ENCODE assay signal across 40 cellular contexts in genomic region chr12:66644151-66644550, GRCh38. TPM values are rescaled to one million over a fixed set of nuclear protein-coding genes. Genes with fewer than 3 reads are reported as not detected.
"Had no signal": no experiment of that assay in that cellular context is flagged by ENCODE, and none has a peak within 500 bp of the region (broad histone marks: within the 10 kb centered on the region; RNA-seq: fewer than 3 reads in every experiment).

No MANE protein-coding gene starts in this region.

- H3K4me3 ChIP-seq: adrenal gland, ascending aorta, body of pancreas, breast epithelium, cardiac muscle cell had no signal

- H3K27ac ChIP-seq: adrenal gland, ascending aorta, body of pancreas, brain microvascular endothelial cell, breast epithelium, cardiac muscle cell had no signal

- H3K4me3 Mint-ChIP-seq: activated naive CD4-positive, alpha-beta T cell treated with anti-CD3 and anti-CD28 coated beads for 36 hours; activated naive CD4-positive, alpha-beta T cell treated with anti-CD3 and anti-CD28 coated beads, Interleukin-2, amount 10 ng/mL, durations not matched to agents 7 days and 5 days; activated naive CD4-positive, alpha-beta T cell treated with anti-CD3 and anti-CD28 coated beads, Interleukin-2, amount 50 U/mL, for 24 hours; activated naive CD8-positive, alpha-beta T cell; activated naive CD8-positive, alpha-beta T cell treated with anti-CD3 and anti-CD28 coated beads for 36 hours; activated naive CD8-positive, alpha-beta T cell treated with anti-CD3 and anti-CD28 coated beads, Interleukin-2, amount 10 ng/mL, durations not matched to agents 7 days and 5 days; activated naive CD8-positive, alpha-beta T cell treated with anti-CD3 and anti-CD28 coated beads, Interleukin-2, amount 50 U/mL, for 24 hours; activated T-cell treated with anti-CD3 and anti-CD28 coated beads, Interleukin-2, amount 50 U/mL, for 24 hours; activated T-cell treated with anti-CD3 and anti-CD28 coated beads, Interleukin-2, amount 50 U/mL, for 4 hours; activated T-cell treated with anti-CD3 and anti-CD28 coated beads, Interleukin-2, amount 50 U/mL, for 72 hours; activated T-helper 1 cell treated with anti-CD3 and anti-CD28 coated beads, Interleukin-12 subunit alpha, Interleukin-12 subunit beta, Interleukin-2, Interleukin-4 antibody, amounts not matched to agents 30 ng/mL and 10 ng/mL and 1 ng/mL, durations not matched to agents 14 hours and 24 hours and 36 hours; activated T-helper 17 cell treated with anti-CD3 and anti-CD28 coated beads, Interleukin-2, amount 50 U/mL, for 72 hours; brain; central memory CD8-positive, alpha-beta T cell had no signal

- H3K4me1 ChIP-seq: adrenal gland, ascending aorta, body of pancreas, breast epithelium had no signal

- H3K27me3 ChIP-seq: adrenal gland, ascending aorta, body of pancreas, brain microvascular endothelial cell, breast epithelium, cardiac muscle cell had no signal

- H3K27ac Mint-ChIP-seq: activated naive CD4-positive, alpha-beta T cell treated with anti-CD3 and anti-CD28 coated beads for 36 hours; activated naive CD4-positive, alpha-beta T cell treated with anti-CD3 and anti-CD28 coated beads, Interleukin-2, amount 10 ng/mL, durations not matched to agents 7 days and 5 days; activated naive CD4-positive, alpha-beta T cell treated with anti-CD3 and anti-CD28 coated beads, Interleukin-2, amount 50 U/mL, for 24 hours; activated naive CD4-positive, alpha-beta T cell treated with anti-CD3 and anti-CD28 coated beads, Interleukin-2, amount 50 U/mL, for 72 hours; activated naive CD8-positive, alpha-beta T cell; activated naive CD8-positive, alpha-beta T cell treated with anti-CD3 and anti-CD28 coated beads for 36 hours; activated naive CD8-positive, alpha-beta T cell treated with anti-CD3 and anti-CD28 coated beads, Interleukin-2, amount 10 ng/mL, durations not matched to agents 7 days and 5 days; activated naive CD8-positive, alpha-beta T cell treated with anti-CD3 and anti-CD28 coated beads, Interleukin-2, amount 50 U/mL, for 24 hours; activated T-cell treated with anti-CD3 and anti-CD28 coated beads, Interleukin-2, amount 50 U/mL, for 24 hours; activated T-cell treated with anti-CD3 and anti-CD28 coated beads, Interleukin-2, amount 50 U/mL, for 72 hours; activated T-helper 1 cell treated with anti-CD3 and anti-CD28 coated beads, Interleukin-12 subunit alpha, Interleukin-12 subunit beta, Interleukin-2, Interleukin-4 antibody, amounts not matched to agents 30 ng/mL and 10 ng/mL and 1 ng/mL, durations not matched to agents 14 hours and 24 hours and 36 hours; activated T-helper 17 cell treated with anti-CD3 and anti-CD28 coated beads, Interleukin-2, amount 50 U/mL, for 72 hours; activated T-helper 2 cell treated with anti-CD3 and anti-CD28 coated beads, Interferon-gamma antibody, Interleukin-2, Interleukin-4, amounts not matched to agents 10 μg/mL and 5 μg/mL and 100 μg/mL, durations not matched to agents 14 hours and 24 hours and 36 hours; brain had no signal

- H3K36me3 Mint-ChIP-seq: activated naive CD4-positive, alpha-beta T cell treated with anti-CD3 and anti-CD28 coated beads, Interleukin-2, amount 10 ng/mL, durations not matched to agents 7 days and 5 days; activated naive CD4-positive, alpha-beta T cell treated with anti-CD3 and anti-CD28 coated beads, Interleukin-2, amount 50 U/mL, for 24 hours; activated naive CD4-positive, alpha-beta T cell treated with anti-CD3 and anti-CD28 coated beads, Interleukin-2, amount 50 U/mL, for 72 hours; activated naive CD8-positive, alpha-beta T cell; activated naive CD8-positive, alpha-beta T cell treated with anti-CD3 and anti-CD28 coated beads for 36 hours; activated naive CD8-positive, alpha-beta T cell treated with anti-CD3 and anti-CD28 coated beads, Interleukin-2, amount 10 ng/mL, durations not matched to agents 7 days and 5 days had no signal

- H3K9me3 ChIP-seq: adrenal gland, ascending aorta, body of pancreas, breast epithelium had no signal

- H3K9me3 Mint-ChIP-seq: activated naive CD4-positive, alpha-beta T cell treated with anti-CD3 and anti-CD28 coated beads for 36 hours; activated naive CD4-positive, alpha-beta T cell treated with anti-CD3 and anti-CD28 coated beads, Interleukin-2, amount 10 ng/mL, durations not matched to agents 7 days and 5 days; activated naive CD4-positive, alpha-beta T cell treated with anti-CD3 and anti-CD28 coated beads, Interleukin-2, amount 50 U/mL, for 24 hours; activated naive CD8-positive, alpha-beta T cell treated with anti-CD3 and anti-CD28 coated beads for 36 hours; activated naive CD8-positive, alpha-beta T cell treated with anti-CD3 and anti-CD28 coated beads, Interleukin-2, amount 50 U/mL, for 24 hours; activated T-cell treated with anti-CD3 and anti-CD28 coated beads, Interleukin-2, amount 50 U/mL, for 24 hours; activated T-cell treated with anti-CD3 and anti-CD28 coated beads, Interleukin-2, amount 50 U/mL, for 4 hours; activated T-cell treated with anti-CD3 and anti-CD28 coated beads, Interleukin-2, amount 50 U/mL, for 72 hours; activated T-helper 1 cell treated with anti-CD3 and anti-CD28 coated beads, Interleukin-12 subunit alpha, Interleukin-12 subunit beta, Interleukin-2, Interleukin-4 antibody, amounts not matched to agents 30 ng/mL and 10 ng/mL and 1 ng/mL, durations not matched to agents 14 hours and 24 hours and 36 hours; activated T-helper 17 cell treated with anti-CD3 and anti-CD28 coated beads, Interleukin-2, amount 50 U/mL, for 72 hours; activated T-helper 2 cell treated with anti-CD3 and anti-CD28 coated beads, Interferon-gamma antibody, Interleukin-2, Interleukin-4, amounts not matched to agents 10 μg/mL and 5 μg/mL and 100 μg/mL, durations not matched to agents 14 hours and 24 hours and 36 hours had no signal

- H3K27me3 Mint-ChIP-seq: activated naive CD4-positive, alpha-beta T cell treated with anti-CD3 and anti-CD28 coated beads, Interleukin-2, amount 10 ng/mL, durations not matched to agents 7 days and 5 days; activated naive CD4-positive, alpha-beta T cell treated with anti-CD3 and anti-CD28 coated beads, Interleukin-2, amount 50 U/mL, for 24 hours; activated naive CD8-positive, alpha-beta T cell; activated naive CD8-positive, alpha-beta T cell treated with anti-CD3 and anti-CD28 coated beads for 36 hours; activated naive CD8-positive, alpha-beta T cell treated with anti-CD3 and anti-CD28 coated beads, Interleukin-2, amount 50 U/mL, for 24 hours; activated T-cell treated with anti-CD3 and anti-CD28 coated beads, Interleukin-2, amount 50 U/mL, for 24 hours; brain had no signal

- DNase-seq: activated effector memory CD4-positive, alpha-beta T cell treated with anti-CD3 and anti-CD28 coated beads, Interleukin-2, amount 50 U/mL, for 16 hours; activated effector memory CD4-positive, alpha-beta T cell treated with Interleukin-2 at 50 U/mL for 16 hours; activated gamma-delta T cell; activated gamma-delta T cell treated with Interleukin-2 at 50 U/mL for 16 hours; activated naive CD4-positive, alpha-beta T cell; activated naive CD4-positive, alpha-beta T cell treated with anti-CD3 and anti-CD28 coated beads for 36 hours; activated naive CD4-positive, alpha-beta T cell treated with anti-CD3 and anti-CD28 coated beads, Interleukin-2, amount 10 ng/mL, durations not matched to agents 7 days and 5 days; activated naive CD4-positive, alpha-beta T cell treated with anti-CD3 and anti-CD28 coated beads, Interleukin-2, amount 50 U/mL, for 16 hours; activated naive CD4-positive, alpha-beta T cell treated with Interleukin-2 at 50 U/mL for 16 hours; activated naive CD8-positive, alpha-beta T cell treated with anti-CD3 and anti-CD28 coated beads for 36 hours; activated naive CD8-positive, alpha-beta T cell treated with anti-CD3 and anti-CD28 coated beads, Interleukin-2, amount 10 ng/mL, durations not matched to agents 7 days and 5 days; activated naive CD8-positive, alpha-beta T cell treated with anti-CD3 and anti-CD28 coated beads, Interleukin-2, amount 50 U/mL, for 24 hours; activated T-cell treated with anti-CD3 and anti-CD28 coated beads, Interleukin-2, amount 50 U/mL, for 1 hour; activated T-cell treated with anti-CD3 and anti-CD28 coated beads, Interleukin-2, amount 50 U/mL, for 24 hours; activated T-cell treated with anti-CD3 and anti-CD28 coated beads, Interleukin-2, amount 50 U/mL, for 4 hours; activated T-cell treated with anti-CD3 and anti-CD28 coated beads, Interleukin-2, amount 50 U/mL, for 48 hours; activated T-cell treated with anti-CD3 and anti-CD28 coated beads, Interleukin-2, amount 50 U/mL, for 72 hours; adrenal gland; amniotic stem cell; amygdala; anterior cingulate cortex; aorta; body of pancreas; brain microvascular endothelial cell; caudate nucleus; central memory CD4-positive, alpha-beta T cell; cerebellar nuclear complex had no signal

- FAIRE-seq: bronchial epithelial cell, colon had no signal

- H3K4me1 Mint-ChIP-seq: activated naive CD4-positive, alpha-beta T cell treated with anti-CD3 and anti-CD28 coated beads, Interleukin-2, amount 10 ng/mL, durations not matched to agents 7 days and 5 days; activated naive CD4-positive, alpha-beta T cell treated with anti-CD3 and anti-CD28 coated beads, Interleukin-2, amount 50 U/mL, for 24 hours; activated naive CD8-positive, alpha-beta T cell treated with anti-CD3 and anti-CD28 coated beads for 36 hours; activated naive CD8-positive, alpha-beta T cell treated with anti-CD3 and anti-CD28 coated beads, Interleukin-2, amount 10 ng/mL, durations not matched to agents 7 days and 5 days; activated naive CD8-positive, alpha-beta T cell treated with anti-CD3 and anti-CD28 coated beads, Interleukin-2, amount 50 U/mL, for 24 hours; activated T-helper 17 cell treated with anti-CD3 and anti-CD28 coated beads, Interleukin-2, amount 50 U/mL, for 72 hours; central memory CD8-positive, alpha-beta T cell had no signal

- H3K36me3 ChIP-seq: adrenal gland, ascending aorta, brain microvascular endothelial cell, breast epithelium, cardiac muscle cell had no signal

RNA-seq across cellular contexts. Expression of gene GRIP1, which starts 34.7 kb away (rescaled TPM):
- total RNA-seq: activated T-helper 1 cell treated with anti-CD3 and anti-CD28 coated beads, Interleukin-12 subunit alpha, Interleukin-12 subunit beta, Interleukin-2, Interleukin-4 antibody, amounts not matched to agents 30 ng/mL and 10 ng/mL and 1 ng/mL, durations not matched to agents 14 hours and 24 hours and 36 hours; activated T-helper 2 cell treated with anti-CD3 and anti-CD28 coated beads, Interferon-gamma antibody, Interleukin-2, Interleukin-4, amounts not matched to agents 10 μg/mL and 5 μg/mL and 100 μg/mL, durations not matched to agents 14 hours and 24 hours and 36 hours; ascending aorta had no signal
